Comparison of ENCODE assay signal across 16 cellular contexts in the genomic region with DNA sequence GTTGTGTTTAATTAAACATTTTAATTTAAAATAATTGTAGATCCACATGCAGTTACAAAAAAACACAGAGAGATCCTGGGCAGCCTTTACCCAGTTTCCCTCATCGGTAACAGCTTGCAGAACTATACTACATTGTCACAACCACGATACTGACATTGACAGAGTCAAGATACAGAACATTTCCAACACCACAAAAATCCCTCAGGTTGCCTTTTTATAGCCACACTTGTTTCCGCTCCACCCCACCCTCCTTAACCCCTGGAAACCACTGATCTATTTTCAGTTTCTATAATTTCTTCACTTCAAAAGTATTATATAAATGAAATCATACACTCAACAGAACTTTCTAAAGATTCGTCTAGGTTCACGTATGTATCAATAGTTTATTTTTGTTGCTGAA.
"Had no signal": no experiment of that assay in that cellular context is flagged by ENCODE, and none has a peak within 500 bp of the region (broad histone marks: within the 10 kb centered on the region; RNA-seq: fewer than 3 reads in every experiment).

No MANE protein-coding gene starts in this region.

- H3K9me3 Mint-ChIP-seq: activated naive CD8-positive, alpha-beta T cell treated with anti-CD3 and anti-CD28 coated beads, Interleukin-2, amount 10 ng/mL, durations not matched to agents 7 days and 5 days had no signal

- H3K4me3 Mint-ChIP-seq: activated naive CD8-positive, alpha-beta T cell treated with anti-CD3 and anti-CD28 coated beads, Interleukin-2, amount 10 ng/mL, durations not matched to agents 7 days and 5 days; brain; naive thymus-derived CD8-positive, alpha-beta T cell had no signal

- H3K27me3 Mint-ChIP-seq: brain had no signal

- DNase-seq: activated CD4-positive, alpha-beta T cell treated with anti-CD3 and anti-CD28 coated beads for 48 hours; activated naive CD4-positive, alpha-beta T cell; activated naive CD8-positive, alpha-beta T cell treated with anti-CD3 and anti-CD28 coated beads, Interleukin-2, amount 10 ng/mL, durations not matched to agents 7 days and 5 days; effector CD8-positive, alpha-beta T cell; esophagus squamous epithelium; hippocampal formation; kidney; left lung; mucosa of descending colon; naive thymus-derived CD8-positive, alpha-beta T cell; sigmoid colon; spleen; T-helper 9 cell; tibial artery; uterus had no signal

- H3K4me3 ChIP-seq: esophagus squamous epithelium, left lung, mucosa of descending colon, sigmoid colon, spleen, tibial artery, uterus had no signal

- ATAC-seq: left lung; mucosa of descending colon; naive thymus-derived CD8-positive, alpha-beta T cell had no signal

- H3K27ac Mint-ChIP-seq: activated naive CD8-positive, alpha-beta T cell treated with anti-CD3 and anti-CD28 coated beads, Interleukin-2, amount 10 ng/mL, durations not matched to agents 7 days and 5 days; naive thymus-derived CD8-positive, alpha-beta T cell had no signal

- H3K36me3 Mint-ChIP-seq: activated naive CD8-positive, alpha-beta T cell treated with anti-CD3 and anti-CD28 coated beads, Interleukin-2, amount 10 ng/mL, durations not matched to agents 7 days and 5 days; naive thymus-derived CD8-positive, alpha-beta T cell had no signal
